Comparison of ENCODE assay signal across 10 cellular contexts in the genomic region with DNA sequence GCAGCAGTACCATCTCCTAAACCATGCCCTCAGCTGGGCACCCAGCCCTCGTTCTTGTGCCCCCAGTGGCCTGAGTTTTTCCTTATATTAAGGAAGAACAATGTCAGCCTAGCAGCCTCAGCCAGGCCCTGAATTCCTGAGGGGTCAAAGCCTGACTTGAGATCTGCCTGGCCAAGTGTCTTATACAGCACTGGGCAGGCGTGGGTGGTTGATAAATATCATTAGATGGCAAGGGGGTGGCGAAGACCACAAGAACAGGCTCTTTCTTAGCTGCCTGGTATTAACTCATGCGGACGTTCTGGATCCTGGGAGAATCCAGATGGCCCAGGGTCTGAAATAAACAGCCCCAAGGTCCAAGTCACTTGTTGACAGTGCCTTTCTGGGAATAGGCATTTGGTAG. TPM values are rescaled to one million over a fixed set of nuclear protein-coding genes. Genes with fewer than 3 reads are reported as not detected.
"Had no signal": no experiment of that assay in that cellular context is flagged by ENCODE, and none has a peak within 500 bp of the region (broad histone marks: within the 10 kb centered on the region; RNA-seq: fewer than 3 reads in every experiment).

No MANE protein-coding gene starts in this region.

- H3K36me3 ChIP-seq: HAP-1 had no signal

- H3K4me1 ChIP-seq: HAP-1 had no signal

- DNase-seq: GOT3, H7, IMR-90, KG1 had no signal

- H3K9me3 ChIP-seq: HAP-1 had no signal

- H3K4me3 ChIP-seq: GM23248, HAP-1, K562 had no signal

- H2AFZ ChIP-seq: GM23248 had no signal

- FAIRE-seq: K562 had no signal

- H3K27ac ChIP-seq: GM23248 had no signal

- ATAC-seq: HCT116, K562 had no signal

RNA-seq across cellular contexts. Expression of gene NGF, which starts 18.3 kb away (rescaled TPM):
- total RNA-seq: H4, HT-29, K562 had no signal
- polyA plus RNA-seq: K562 had no signal
